In genomic region chr10:78357673-78358206, GRCh38 we compare ENCODE assay signal across 17 cellular contexts.
"Had no signal": no experiment of that assay in that cellular context is flagged by ENCODE, and none has a peak within 500 bp of the region (broad histone marks: within the 10 kb centered on the region; RNA-seq: fewer than 3 reads in every experiment).

No MANE protein-coding gene starts in this region.

- H3K9ac ChIP-seq: parathyroid adenoma had no signal

- H3K27me3 ChIP-seq: adrenal gland, thyroid gland had no signal

- ATAC-seq: lower lobe of right lung; SK-N-SH treated with all-trans-retinoic acid at 6 μM for 48 hours; stimulated activated effector memory CD8-positive, alpha-beta T cell treated with anti-CD3 and anti-CD28 coated beads, Interleukin-12 subunit alpha, Interleukin-12 subunit beta, amount 100 ng/mL, for 72 hours had no signal

- H3K4me3 ChIP-seq: adrenal gland, coronary artery, lower lobe of right lung, skin epidermis, thyroid gland had no signal

- H3K36me3 ChIP-seq: adrenal gland, lower lobe of right lung, thyroid gland had no signal

- H3K9me3 ChIP-seq: adrenal gland, lower lobe of right lung, thyroid gland had no signal

- H3K79me2 ChIP-seq: parathyroid adenoma had no signal

- H3K27ac Mint-ChIP-seq: activated B cell treated with CpG ODN at 0.5 μM for 24 hours; activated CD4-positive, alpha-beta T cell treated with anti-CD3 and anti-CD28 coated beads, Interleukin-2, amount 10 ng/mL, durations not matched to agents 7 days and 5 days; stimulated activated effector memory CD8-positive, alpha-beta T cell treated with anti-CD3 and anti-CD28 coated beads, Interleukin-12 subunit alpha, Interleukin-12 subunit beta, amount 100 ng/mL, for 72 hours; T-helper 1 cell treated with Interleukin-12 subunit alpha and Interleukin-12 subunit beta and Interleukin-4 antibody, amounts not matched to agents 30 μg/mL and 1 μg/mL, for 36 hours had no signal

- H3K9me3 Mint-ChIP-seq: activated B cell treated with CpG ODN at 0.5 μM for 24 hours; activated CD4-positive, alpha-beta T cell treated with anti-CD3 and anti-CD28 coated beads, Interleukin-2, amount 10 ng/mL, durations not matched to agents 7 days and 5 days; stimulated activated effector memory CD8-positive, alpha-beta T cell treated with anti-CD3 and anti-CD28 coated beads, Interleukin-12 subunit alpha, Interleukin-12 subunit beta, amount 100 ng/mL, for 72 hours; T-helper 1 cell treated with Interleukin-12 subunit alpha and Interleukin-12 subunit beta and Interleukin-4 antibody, amounts not matched to agents 30 μg/mL and 1 μg/mL, for 36 hours had no signal

- H3K27me3 Mint-ChIP-seq: activated CD4-positive, alpha-beta T cell treated with anti-CD3 and anti-CD28 coated beads, Interleukin-2, amount 10 ng/mL, durations not matched to agents 7 days and 5 days had no signal

- H2AFZ ChIP-seq: parathyroid adenoma had no signal

- H3K4me1 Mint-ChIP-seq: activated B cell treated with CpG ODN at 0.5 μM for 24 hours had no signal

- DNase-seq: activated B cell treated with CpG ODN at 0.5 μM for 24 hours; activated CD4-positive, alpha-beta T cell treated with anti-CD3 and anti-CD28 coated beads, Interleukin-2, amount 10 ng/mL, durations not matched to agents 7 days and 5 days; activated naive CD4-positive, alpha-beta T cell treated with anti-CD3 and anti-CD28 coated beads, Interleukin-2, amount 50 U/mL, for 16 hours; activated T-cell treated with anti-CD3 and anti-CD28 coated beads, Interleukin-2, amount 50 U/mL, for 1 hour; adrenal gland; central memory CD4-positive, alpha-beta T cell; effector CD8-positive, alpha-beta T cell; lower lobe of right lung; thyroid gland had no signal

- H3K4me3 Mint-ChIP-seq: activated B cell treated with CpG ODN at 0.5 μM for 24 hours; activated CD4-positive, alpha-beta T cell treated with anti-CD3 and anti-CD28 coated beads, Interleukin-2, amount 10 ng/mL, durations not matched to agents 7 days and 5 days; stimulated activated effector memory CD8-positive, alpha-beta T cell treated with anti-CD3 and anti-CD28 coated beads, Interleukin-12 subunit alpha, Interleukin-12 subunit beta, amount 100 ng/mL, for 72 hours; T-helper 1 cell treated with Interleukin-12 subunit alpha and Interleukin-12 subunit beta and Interleukin-4 antibody, amounts not matched to agents 30 μg/mL and 1 μg/mL, for 36 hours had no signal

- H3K4me1 ChIP-seq: adrenal gland, lower lobe of right lung, parathyroid adenoma, thyroid gland had no signal

- H3K27ac ChIP-seq: adrenal gland, coronary artery, epithelial cell of prostate, lower lobe of right lung, parathyroid adenoma, thyroid gland had no signal

- FAIRE-seq: TTC549 had no signal
